In the genomic region with DNA sequence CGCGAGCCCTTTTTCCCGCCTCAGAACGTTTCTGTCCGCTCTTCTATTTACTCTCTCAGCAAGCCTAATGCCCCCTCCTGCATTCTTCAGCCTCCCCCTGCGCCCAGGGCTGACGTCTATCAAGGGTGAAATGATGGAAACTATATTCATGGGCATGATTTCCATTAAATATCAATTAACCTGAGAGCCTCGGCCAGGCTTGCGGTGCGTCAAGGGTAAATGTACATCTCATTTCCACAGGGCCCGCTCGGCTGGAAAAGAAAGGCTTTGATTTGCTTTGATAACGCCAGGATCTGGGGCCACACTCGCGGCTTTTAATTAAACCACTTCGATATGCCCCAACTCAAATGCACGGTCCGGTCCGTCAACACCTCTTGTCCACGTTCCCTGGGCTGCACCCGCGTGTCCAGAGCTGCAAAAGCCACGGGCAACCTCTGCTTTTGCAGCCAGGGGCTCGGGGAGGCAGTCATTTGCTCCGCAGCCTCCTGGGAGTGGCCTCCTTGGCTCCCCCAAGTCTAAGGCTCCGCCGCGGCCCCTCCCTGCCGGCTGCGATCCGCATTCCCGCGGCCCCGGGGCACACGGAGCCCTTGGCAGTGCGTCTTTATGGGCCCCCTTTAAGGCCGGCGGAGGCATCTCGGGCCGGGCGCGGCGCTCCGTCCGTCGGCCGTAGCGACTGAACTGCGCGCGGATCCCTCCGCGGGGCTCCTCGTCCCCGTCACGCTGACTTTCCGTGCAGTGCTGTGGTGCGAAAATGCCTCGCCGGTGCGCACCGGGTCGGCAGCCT, we compare ENCODE assay signal across 8 cellular contexts. TPM values are rescaled to one million over a fixed set of nuclear protein-coding genes. Genes with fewer than 3 reads are reported as not detected.
A peak's percentile ranks its signal among the peaks of the same experiment; 100 is the strongest.
DNase-seq lines count a peak whose midpoint lies in the region; ATAC-seq lines count a peak whose summit lies in the region.

Gene HOXD8 (plus strand): TSS at position 693 of the 784 bp plus-strand sequence. CDS start 662 bp downstream, outside the sequence.

- H3K9me3 ChIP-seq in ectodermal cell (ENCODE audit: control insufficient read depth, low read length) (no peaks in the 10 kb centered on the region), muscle layer of colon (ENCODE audit: low read length) (no peaks in the 10 kb centered on the region), aorta (ENCODE audit: control insufficient read depth, low read length) (no peaks in the 10 kb centered on the region)

- H3K4me3 ChIP-seq in ectodermal cell (ENCODE audit: insufficient read depth, low read depth, low read length) (peak within 1 kb of the TSS; percentile 9), muscle layer of colon (ENCODE audit: low read depth in 1 of 2, low read length in 2 of 2) (peak within 1 kb of the TSS; percentile 53 to 68), aorta (ENCODE audit: low read length in 2 of 2) (peak within 1 kb of the TSS; percentile 61 to 83)

- peak; percentile 35 to 48 for DNase-seq in NCI-H187 (lab: John Stamatoyannopoulos, UW)
- no peak for DNase-seq in NCI-H187 treated with DMSO at 0.1 percent for 48 hours (lab: John Stamatoyannopoulos, UW)
- DNase-seq in NCI-H82 treated with DMSO at 0.1 percent for 48 hours (lab: John Stamatoyannopoulos, UW; ENCODE audit: unreplicated experiment): peak; percentile 35
- peak; percentile 80 to 93 for DNase-seq in aorta
- no peak for DNase-seq in effector CD4-positive, alpha-beta T cell
- DNase-seq in KG1 (lab: John Stamatoyannopoulos, UW): no peak

- WGBS in ectodermal cell, 2 experiments: 1% methylated on average over 63 of the region's 63 CpGs
- 1 to 3% methylated on average over 63 of the region's 63 CpGs for WGBS in aorta, 2 donors

- H3K36me3 ChIP-seq in ectodermal cell (ENCODE audit: control insufficient read depth, insufficient read depth, low read length): no peaks in the 10 kb centered on the region
- H3K36me3 ChIP-seq in muscle layer of colon (ENCODE audit: insufficient read depth, low read length): no peaks in the 10 kb centered on the region
- H3K36me3 ChIP-seq in aorta (ENCODE audit: control insufficient read depth in 1 of 2, insufficient read depth in 2 of 2, low read length in 1 of 2): no peaks in the 10 kb centered on the region

- intact Hi-C loops in aorta (cut with DNase I): loop anchor here (5.0 kb wide), 2 partner anchors 683 to 1018 kb away; no protein-coding TSS in a partner anchor

- H3K27me3 ChIP-seq in ectodermal cell (ENCODE audit: control insufficient read depth, insufficient read depth, low read length, poor library complexity, severe bottlenecking): peaks cover 100% of the 10 kb centered on the region
- H3K27me3 ChIP-seq in muscle layer of colon (ENCODE audit: control insufficient read depth in 1 of 2, insufficient read depth in 2 of 2, low read length in 2 of 2): no peaks in the 10 kb centered on the region
- no peaks in the 10 kb centered on the region for H3K27me3 ChIP-seq in aorta (ENCODE audit: control insufficient read depth in 1 of 2, insufficient read depth in 2 of 2, low read length in 1 of 2)

- ATAC-seq in aorta (ENCODE audit: low FRiP score): peak; percentile 91

- H3K27ac ChIP-seq in ectodermal cell (ENCODE audit: insufficient read depth, low read depth, low read length, poor library complexity, severe bottlenecking) (no peak within 1 kb of the TSS), muscle layer of colon (ENCODE audit: low read depth, low read length) (peak within 1 kb of the TSS; percentile 96), aorta (ENCODE audit: low read depth in 1 of 2, low read length in 2 of 2) (peak within 1 kb of the TSS; percentile 54 to 64)

- H3K4me1 ChIP-seq in ectodermal cell (ENCODE audit: control insufficient read depth, insufficient read depth, low read length): peaks cover 4% of the 10 kb centered on the region
- H3K4me1 ChIP-seq in muscle layer of colon (ENCODE audit: insufficient read depth, low read length): peaks cover 38% of the 10 kb centered on the region
- no peaks in the 10 kb centered on the region for H3K4me1 ChIP-seq in aorta (ENCODE audit: control insufficient read depth in 1 of 2, insufficient read depth in 2 of 2, low read length in 2 of 2)

- H3K9ac ChIP-seq in muscle layer of colon (ENCODE audit: low read length): peak within 1 kb of the TSS; percentile 66

RNA-seq across cellular contexts. Expression of gene HOXD8, which starts in this region (rescaled TPM):
- polyA plus RNA-seq in ectodermal cell (2013, experiment 1 of 4): not detected
- not detected for polyA plus RNA-seq in ectodermal cell (2013, experiment 2 of 4)
- 0.21 TPM for polyA plus RNA-seq in ectodermal cell (2013, experiment 3 of 4)
- 0.24 TPM for polyA plus RNA-seq in ectodermal cell (2013, experiment 4 of 4)
- 10 to 100 TPM; 11.5 to 14.4 TPM for total RNA-seq in aorta
- polyA plus RNA-seq in aorta: 1 to 10 TPM; 2.5 to 7.3 TPM

Comparison
In these comparisons a context has a peak if more than half of its experiments do, and no peak if none do; other contexts are left out.
1. DNase-seq: peak in NCI-H187 (2 of 2), NCI-H82 treated with DMSO at 0.1 percent for 48 hours (single experiment) and aorta (2 of 2); none in NCI-H187 treated with DMSO at 0.1 percent for 48 hours (single experiment), effector CD4-positive, alpha-beta T cell (single experiment) and KG1 (single experiment).
2. H3K4me3 ChIP-seq: peak in every context shown above with its lines; median percentile 72 in aorta; 60 in muscle layer of colon; 9 in ectodermal cell.